ENCODE assay signal across 8 cellular contexts in the genomic region with DNA sequence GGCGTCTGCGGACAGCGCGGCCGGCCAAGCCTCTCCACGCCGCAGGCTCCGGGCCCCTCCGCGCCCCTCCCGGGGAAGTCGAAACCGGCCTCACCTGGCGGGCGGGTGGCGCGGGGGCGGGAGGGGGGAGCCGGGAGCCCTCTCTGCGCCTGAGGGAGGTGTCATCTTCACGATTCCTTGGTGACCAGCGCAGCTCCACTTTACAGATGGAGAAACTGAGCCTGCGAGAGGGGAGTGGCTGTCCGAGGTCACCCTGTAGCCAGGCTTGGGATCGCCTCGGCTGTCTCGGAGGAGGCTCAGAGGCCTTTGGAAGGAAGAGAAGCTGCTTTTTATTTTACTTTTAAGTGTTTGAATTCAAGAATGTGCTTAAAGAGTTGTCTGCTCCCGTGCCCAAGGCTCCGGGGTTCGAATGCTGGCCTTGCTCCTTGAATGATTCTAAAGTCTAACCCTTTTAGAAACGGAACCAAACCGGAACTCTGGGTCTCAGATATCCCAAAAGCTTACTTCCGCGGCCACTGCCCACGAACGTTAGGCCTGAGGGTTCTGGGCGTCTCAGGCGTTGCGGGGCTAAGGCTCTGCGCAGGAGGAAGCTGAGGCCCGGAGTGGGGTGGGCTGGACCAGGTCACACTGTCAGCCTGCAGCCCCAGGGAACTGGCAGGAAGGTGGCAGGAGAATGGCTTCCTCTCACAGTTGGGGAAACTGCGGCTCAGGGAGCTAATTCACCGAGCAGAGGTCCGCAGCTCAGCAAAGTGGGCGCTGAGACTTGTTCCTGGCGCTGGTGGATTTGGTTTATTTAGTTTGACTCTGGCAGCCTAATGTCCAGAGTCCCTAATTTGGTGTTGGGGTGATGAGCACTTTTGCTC. TPM values are rescaled to one million over a fixed set of nuclear protein-coding genes. Genes with fewer than 3 reads are reported as not detected.
DNase-seq lines count a peak whose midpoint lies in the region; ATAC-seq and TF ChIP-seq lines count a peak whose summit lies in the region.

No MANE protein-coding gene starts in this region.

- peaks cover 7% of the 10 kb centered on the region for H3K27me3 ChIP-seq in AG04450 (ENCODE audit: control insufficient read depth, insufficient read depth, low read length)
- H3K27me3 ChIP-seq in RWPE2 (ENCODE audit: insufficient read depth, poor library complexity, severe bottlenecking), result no peaks in the 10 kb centered on the region
- H3K27me3 ChIP-seq in ectodermal cell (ENCODE audit: control insufficient read depth, insufficient read depth, low read length, poor library complexity, severe bottlenecking), result peaks cover 17% of the 10 kb centered on the region

- 53 to 54% methylated on average over 46 of the region's 46 CpGs for WGBS in ectodermal cell, 2 experiments

- H3K9me3 ChIP-seq in AG04450 (ENCODE audit: control insufficient read depth, insufficient read depth, low read length), result no peaks in the 10 kb centered on the region
- no peaks in the 10 kb centered on the region for H3K9me3 ChIP-seq in RWPE2 (ENCODE audit: severe bottlenecking)
- no peaks in the 10 kb centered on the region for H3K9me3 ChIP-seq in ectodermal cell (ENCODE audit: control insufficient read depth, low read length)

- H3K27ac ChIP-seq in AG04450 (ENCODE audit: low read depth, low read length), result no peak overlapping the region
- H3K27ac ChIP-seq in RWPE2 (ENCODE audit: poor library complexity, severe bottlenecking), result no peak overlapping the region
- no peak overlapping the region for H3K27ac ChIP-seq in ectodermal cell (ENCODE audit: insufficient read depth, low read depth, low read length, poor library complexity, severe bottlenecking)

- no peaks in the 10 kb centered on the region for H3K4me1 ChIP-seq in RWPE2 (ENCODE audit: insufficient read depth, poor library complexity, severe bottlenecking)
- H3K4me1 ChIP-seq in ectodermal cell (ENCODE audit: control insufficient read depth, insufficient read depth, low read length), result no peaks in the 10 kb centered on the region

- CTCF ChIA-PET in AG04450 (lab: Charles Lee), result no interaction called here

- no peak for DNase-seq in AG04450 (ENCODE audit: low read depth, low spot score)
- no peak for DNase-seq in RWPE2 (ENCODE audit: low spot score)
- no peak for DNase-seq in omental fat pad (ENCODE audit: low spot score)
- DNase-seq in dermis blood vessel endothelial cell, result no peak

- POLR2A ChIA-PET in AG04450 (lab: Yijun Ruan, JAX), result no interaction called here

- H3K36me3 ChIP-seq in RWPE2 (ENCODE audit: low read depth) (no peaks in the 10 kb centered on the region), ectodermal cell (ENCODE audit: control insufficient read depth, insufficient read depth, low read length) (no peaks in the 10 kb centered on the region)

- TF ChIP-seq CTCF in AG04450 (IDR thresholded peaks at IDR 0.05; ENCODE audit: low read depth, low read length) (no peak), RWPE2 (IDR thresholded peaks at IDR 0.05; ENCODE audit: poor library complexity, severe bottlenecking) (no peak), omental fat pad (IDR thresholded peaks at IDR 0.05) (no peak)

- ATAC-seq in GM21528 (IDR thresholded peaks at IDR 0.05; ENCODE audit: low FRiP score, unreplicated experiment), result peak; percentile 11
- ATAC-seq in RWPE2 (ENCODE audit: low read depth), result no peak
- peak; percentile 9 for ATAC-seq in omental fat pad (ENCODE audit: low FRiP score)
- no peak for ATAC-seq in GM18520 (IDR thresholded peaks at IDR 0.05; ENCODE audit: unreplicated experiment)
- ATAC-seq in GM19351 (IDR thresholded peaks at IDR 0.05; ENCODE audit: unreplicated experiment), result no peak

- H3K4me3 ChIP-seq in AG04450 (ENCODE audit: low read depth, low read length), result peak overlapping the region; percentile 44
- H3K4me3 ChIP-seq in RWPE2 (ENCODE audit: severe bottlenecking), result peak overlapping the region; percentile 28
- peak overlapping the region; percentile 32 for H3K4me3 ChIP-seq in ectodermal cell (ENCODE audit: insufficient read depth, low read depth, low read length)

RNA-seq across cellular contexts. Expression of a gene that starts 0.8 kb away (rescaled TPM):
- 1.4 and 1.8 TPM in 2 replicates for polyA plus RNA-seq in AG04450 (2011; rRNA removed)
- polyA minus RNA-seq in AG04450 (2011; rRNA and poly(A)+ RNA removed), result 0.78 and 1.1 TPM in 2 replicates
- polyA plus RNA-seq in ectodermal cell (2013, experiment 1 of 4), result 3.0 TPM
- 0.68 TPM for polyA plus RNA-seq in ectodermal cell (2013, experiment 2 of 4)
- 1.4 TPM for polyA plus RNA-seq in ectodermal cell (2013, experiment 3 of 4)
- 1.2 TPM for polyA plus RNA-seq in ectodermal cell (2013, experiment 4 of 4)
- total RNA-seq in omental fat pad (10 to 100 TPM in 2 of 4 donors, 1 to 10 TPM in 2; 6.8 to 24.2 (median 12.8) TPM), dermis blood vessel endothelial cell (not detected in 2 replicates)

RNA-seq across cellular contexts. Expression of a gene that starts 36.7 kb away (rescaled TPM):
- 25.2 and 42.6 TPM in 2 replicates for polyA plus RNA-seq in AG04450 (2011; rRNA removed)
- polyA minus RNA-seq in AG04450 (2011; rRNA and poly(A)+ RNA removed), result 18.1 and 31.7 TPM in 2 replicates
- polyA plus RNA-seq in ectodermal cell (2013, experiment 1 of 4), result 9.9 TPM
- polyA plus RNA-seq in ectodermal cell (2013, experiment 2 of 4), result 7.6 TPM
- 15.2 TPM for polyA plus RNA-seq in ectodermal cell (2013, experiment 3 of 4)
- 16.6 TPM for polyA plus RNA-seq in ectodermal cell (2013, experiment 4 of 4)
- total RNA-seq in omental fat pad (10 to 100 TPM; 45.7 to 76.5 (median 57.9) TPM), dermis blood vessel endothelial cell (70.2 and 74.4 TPM in 2 replicates)

Comparison
In these comparisons a context has a peak if more than half of its experiments do, and no peak if none do; other contexts are left out.
1. ATAC-seq: peak in GM21528 (single experiment) and omental fat pad (single experiment); none in RWPE2 (single experiment), GM18520 (single experiment) and GM19351 (single experiment).
2. Peak in every context shown above with its lines, with median percentiles within 50 percentile points of each other: H3K4me3 ChIP-seq.